8 cellular contexts compared by ENCODE assay signal in genomic region chr15:88467935-88468528, GRCh38. TPM values are rescaled to one million over a fixed set of nuclear protein-coding genes. Genes with fewer than 3 reads are reported as not detected.
DNase-seq lines count a peak whose midpoint lies in the region; ATAC-seq lines count a peak whose summit lies in the region.

No MANE protein-coding gene starts in this region.

- peak overlapping the region; percentile 73 for H3K4me3 ChIP-seq in mononuclear cell (ENCODE audit: low read length)
- peak overlapping the region; percentile 29 to 73 for H3K4me3 ChIP-seq in aorta (ENCODE audit: low read length in 2 of 2)

- DNase-seq in stimulated activated CD8-positive, alpha-beta memory T cell treated with anti-CD3 and anti-CD28 coated beads, Interleukin-12 subunit alpha, Interleukin-12 subunit beta, amount 100 ng/mL, for 4 hours (ENCODE audit: low read depth) = peak; percentile 1
- DNase-seq in stimulated activated CD8-positive, alpha-beta memory T cell treated with anti-CD3 and anti-CD28 coated beads, Interleukin-4, amount 100 ng/mL, for 48 hours = no peak
- peak; percentile 11 for DNase-seq in NCI-H748 treated with DMSO at 0.1 percent for 48 hours (lab: John Stamatoyannopoulos, UW)
- peak in 2 of 61 donors; percentile 17 to 41 for DNase-seq in caudate nucleus (lab: John Stamatoyannopoulos, UW)
- DNase-seq in aorta = no peak
- no peak for DNase-seq in NCI-H187 treated with DMSO at 0.1 percent for 48 hours (lab: John Stamatoyannopoulos, UW)

- H3K4me1 ChIP-seq in mononuclear cell (ENCODE audit: insufficient read depth, low read length) (peaks cover 25% of the 10 kb centered on the region), aorta (ENCODE audit: control insufficient read depth in 1 of 2, insufficient read depth in 2 of 2, low read length in 2 of 2) (peaks cover 0 to 5% of the 10 kb centered on the region in 2 donors)

- WGBS in aorta, 2 donors = 1% methylated on average over 17 of the region's 17 CpGs

- no peaks in the 10 kb centered on the region for H3K9me3 ChIP-seq in mononuclear cell (ENCODE audit: low read depth, low read length)
- no peaks in the 10 kb centered on the region for H3K9me3 ChIP-seq in aorta (ENCODE audit: control insufficient read depth, low read length)

- H3K36me3 ChIP-seq in aorta (ENCODE audit: control insufficient read depth in 1 of 2, insufficient read depth in 2 of 2, low read length in 1 of 2) = peaks cover 0 to 7% of the 10 kb centered on the region in 2 donors

- H3K27ac ChIP-seq in caudate nucleus (ENCODE audit: low read depth, low read length) (peak overlapping the region; percentile 99), aorta (ENCODE audit: low read depth in 1 of 2, low read length in 2 of 2) (no peak overlapping the region)

- ATAC-seq in aorta (ENCODE audit: low FRiP score) (no peak), HG02798 (IDR thresholded peaks at IDR 0.05; ENCODE audit: poor library complexity, unreplicated experiment) (no peak)

- intact Hi-C loops in aorta (cut with DNase I) = loop anchor here in 1 of 2 donors (5.0 kb wide), 1 partner anchor 154 kb away; the partner anchor contains the start of gene AEN

- no peaks in the 10 kb centered on the region for H3K27me3 ChIP-seq in mononuclear cell (ENCODE audit: insufficient read depth, low read length)
- H3K27me3 ChIP-seq in aorta (ENCODE audit: control insufficient read depth in 1 of 2, insufficient read depth in 2 of 2, low read length in 1 of 2) = no peaks in the 10 kb centered on the region

RNA-seq across cellular contexts. Expression of gene MRPS11, which starts 0.5 kb away (rescaled TPM):
- total RNA-seq in mononuclear cell (5.0 TPM), aorta (10 to 100 TPM; 24.9 to 32.2 TPM)
- polyA plus RNA-seq in aorta = 10 to 100 TPM; 29.3 to 42.4 TPM

RNA-seq across cellular contexts. Expression of gene MRPL46, which starts 0.8 kb away (rescaled TPM):
- total RNA-seq in mononuclear cell = 8.7 TPM
- total RNA-seq in aorta = 10 to 100 TPM; 14.1 to 16.5 TPM
- 10 to 100 TPM; 23.8 to 29.4 TPM for polyA plus RNA-seq in aorta

Comparison
In these comparisons a context has a peak if more than half of its experiments do, and no peak if none do; other contexts are left out.
1. DNase-seq: peak in stimulated activated CD8-positive, alpha-beta memory T cell treated with anti-CD3 and anti-CD28 coated beads, Interleukin-12 subunit alpha, Interleukin-12 subunit beta, amount 100 ng/mL, for 4 hours (single experiment) and NCI-H748 treated with DMSO at 0.1 percent for 48 hours (single experiment); none in stimulated activated CD8-positive, alpha-beta memory T cell treated with anti-CD3 and anti-CD28 coated beads, Interleukin-4, amount 100 ng/mL, for 48 hours (single experiment), aorta (0 of 2) and NCI-H187 treated with DMSO at 0.1 percent for 48 hours (single experiment).